Comparison of ENCODE assay signal across 13 cellular contexts in the genomic region with DNA sequence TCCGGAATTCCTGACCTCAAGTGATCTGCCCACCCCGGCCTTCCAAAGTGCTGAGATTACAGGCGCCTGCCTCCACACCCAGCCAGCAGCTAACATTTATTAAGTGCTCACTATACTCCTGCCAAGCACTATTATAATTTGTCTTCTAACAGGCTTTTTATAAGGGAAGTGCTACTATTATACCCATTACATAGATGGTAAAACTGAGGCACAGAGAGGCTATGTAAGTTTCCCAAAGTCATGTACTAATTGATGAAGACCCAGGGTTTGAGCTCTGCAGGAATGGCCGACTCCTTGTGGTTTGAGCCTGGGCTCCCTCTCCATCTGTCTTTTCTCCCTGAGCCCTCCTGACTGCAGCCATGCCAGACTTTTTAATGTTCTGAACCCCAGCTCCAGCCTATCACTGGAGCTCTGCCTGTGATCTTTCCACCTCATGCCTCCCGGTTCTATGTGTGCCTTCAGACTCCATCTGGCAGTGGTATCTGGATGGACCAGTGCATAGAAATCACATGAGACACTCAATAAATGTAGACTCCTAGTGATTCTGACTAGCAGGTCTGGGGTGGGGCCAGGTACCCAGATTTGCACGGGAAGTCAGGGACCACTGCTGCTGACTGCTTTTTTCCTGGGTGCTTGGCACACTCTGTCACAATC.
DNase-seq lines count a peak whose midpoint lies in the region; ATAC-seq, FAIRE-seq and TF ChIP-seq lines count a peak whose summit lies in the region.
"Had no signal": no experiment of that assay in that cellular context is flagged by ENCODE, and none has a peak within 500 bp of the region (broad histone marks: within the 10 kb centered on the region; RNA-seq: fewer than 3 reads in every experiment).

No MANE protein-coding gene starts in this region.

- no peak for ATAC-seq in HG03457 (IDR thresholded peaks at IDR 0.05; ENCODE audit: unreplicated experiment)

- peaks cover 42% of the 10 kb centered on the region for H3K36me3 Mint-ChIP-seq in Calu3 (ENCODE audit: insufficient read depth, unreplicated experiment)

- no peak overlapping the region for H3K4me2 ChIP-seq in H1 (ENCODE audit: insufficient read depth in 1 of 2, low read depth in 2 of 2, low read length in 2 of 2)
- H3K4me2 ChIP-seq: BLaER1 had no signal

- no peaks in the 10 kb centered on the region for H3K23me2 ChIP-seq in H1 (ENCODE audit: low read depth, low read length)

- H2AK5ac ChIP-seq in H1 (ENCODE audit: low read depth, low read length) = no peak overlapping the region

- intact Hi-C loops in Calu3 (cut with micrococcal nuclease; ENCODE audit: unreplicated experiment) (no loop called here), sigmoid colon (cut with DNase I) (no loop called here), posterior cingulate gyrus (cut with DNase I) (no loop called here)

- no peak overlapping the region for H2BK5ac ChIP-seq in H1 (ENCODE audit: low read depth, low read length)

- in situ Hi-C loops in KBM-7 (cut with MboI; ENCODE audit: low pct_unique_long_range_greater_than_20kb, low sequenced_read_pairs) = no loop called here

- H2BK20ac ChIP-seq in H1 (ENCODE audit: low read length) = no peak overlapping the region

- H3K36me3 ChIP-seq in HEK293 (ENCODE audit: control insufficient read depth in 2 of 2, insufficient read depth in 1 of 2, low read length in 2 of 2) (peaks cover 0 to 4% of the 10 kb centered on the region in 2 experiments; a peak in 1 of 3 replicates), H1 (ENCODE audit: control insufficient read depth in 2 of 4, insufficient read depth in 4 of 4, low read length in 3 of 4) (no peaks in the 10 kb centered on the region), sigmoid colon (no peaks in the 10 kb centered on the region)
- H3K36me3 ChIP-seq: BLaER1 had no signal

- H3K79me1 ChIP-seq in H1 (ENCODE audit: low read depth, low read length) = no peaks in the 10 kb centered on the region; the same call in 1 of the 2 replicates

- no peak overlapping the region for H2BK15ac ChIP-seq in H1 (ENCODE audit: low read length)

- H3K79me2 ChIP-seq in H1 (ENCODE audit: control insufficient read depth in 1 of 2, insufficient read depth in 2 of 2, low read length in 2 of 2) = peaks cover 0 to 55% of the 10 kb centered on the region in 2 experiments; a peak in 2 of 4 replicates

- H3K9me3 Mint-ChIP-seq in Calu3 (ENCODE audit: low read depth, unreplicated experiment) = no peaks in the 10 kb centered on the region

- no peak overlapping the region for H4K8ac ChIP-seq in H1 (ENCODE audit: extremely low read depth, insufficient read depth, low read length)

- no peak for FAIRE-seq in H1 (lab: Jason Lieb, UNC)
- FAIRE-seq: HTR-8/SVneo had no signal

- H3K4me1 Mint-ChIP-seq in Calu3 (ENCODE audit: low read depth, unreplicated experiment) = peaks cover 35% of the 10 kb centered on the region

- H3K9me3 ChIP-seq in HEK293 (ENCODE audit: control insufficient read depth, insufficient read depth, low read depth, low read length) (no peaks in the 10 kb centered on the region), H1 (ENCODE audit: insufficient read depth in 2 of 2, low read depth in 1 of 2, low read length in 1 of 2) (no peaks in the 10 kb centered on the region), sigmoid colon (no peaks in the 10 kb centered on the region)
- H3K9me3 ChIP-seq: BLaER1 had no signal

- no peak for TF ChIP-seq EP300 in H1 (IDR thresholded peaks at IDR 0.05; ENCODE audit: borderline replicate concordance in 1 of 2, low read depth in 2 of 2, low read length in 2 of 2)
- TF ChIP-seq EP300 in sigmoid colon (IDR thresholded peaks at IDR 0.05) = no peak

- H3K4me1 ChIP-seq in HEK293 (ENCODE audit: control insufficient read depth, insufficient read depth, low read length) (peaks cover 25% of the 10 kb centered on the region), H1 (replicated peaks in 1 of 4; ENCODE audit: control insufficient read depth in 3 of 4, insufficient read depth in 4 of 4, low read length in 3 of 4) (peaks cover 0 to 6% (median 2%) of the 10 kb centered on the region in 4 experiments; a peak in 6 of 7 replicates), sigmoid colon (peaks cover 0 to 25% (median 21%) of the 10 kb centered on the region in 4 donors)

- 93% methylated on average over 6 of the region's 6 CpGs; no CpG with 5 or more reads in 1 of the 2 experiments for WGBS in H1 (ENCODE audit: extremely low coverage in 1 of 2, insufficient coverage in 1 of 2, insufficient read length in 1 of 2, insufficient replicate concordance in 2 of 2, low coverage in 1 of 2, low lambda C conversion rate in 2 of 2, missing lambda C conversion rate in 1 of 2), 2 experiments
- 86 to 92% methylated on average over 6 of the region's 6 CpGs for WGBS in sigmoid colon, 2 donors

- H3K9ac ChIP-seq in H1 (replicated peaks in 1 of 4; ENCODE audit: extremely low read depth in 1 of 4, low read depth in 3 of 4, low read length in 3 of 4) = no peak overlapping the region
- H3K9ac ChIP-seq: BLaER1 had no signal

- H3K56ac ChIP-seq in H1 (replicated peaks; ENCODE audit: insufficient read length, low read depth, low read length) = no peak overlapping the region

- no peaks in the 10 kb centered on the region for H3K27me3 Mint-ChIP-seq in Calu3 (ENCODE audit: unreplicated experiment)

- POLR2A ChIA-PET in HEK293 (lab: Yijun Ruan, JAX) (interaction anchor here (0.6 to 3.7 kb wide), 4 partner anchors 16 to 534 kb away, joined by 3 to 21 read pairs (median 4); no protein-coding TSS in a partner anchor), H1 (lab: Charles Lee; ENCODE audit: partially characterized antibody) (no interaction called here)

- BruUV-seq in Calu3 (replicated peaks; lab: Mats Ljungman, UMichigan) = no TSS peak

- no peak overlapping the region for H2BK12ac ChIP-seq in H1 (ENCODE audit: low read depth, low read length)

- H4K5ac ChIP-seq in H1 (ENCODE audit: insufficient read length, low read depth, low read length) = no peak overlapping the region

- H3K27ac ChIP-seq in HEK293 (ENCODE audit: extremely low read depth, low read depth, low read length) = no peak overlapping the region
- H3K27ac ChIP-seq in H1 (ENCODE audit: low read depth, low read length) = no peak overlapping the region
- peak overlapping the region in 3 of 4 donors; percentile 2 to 38 (median 25) for H3K27ac ChIP-seq in sigmoid colon
- H3K27ac ChIP-seq: BLaER1 had no signal

- no peak overlapping the region for H4K91ac ChIP-seq in H1 (replicated peaks; ENCODE audit: insufficient read length, low read length)

- DNase-seq in Calu3 = no peak
- DNase-seq in H1 (ENCODE audit: low read depth in 1 of 2, low spot score in 2 of 2) = no peak
- DNase-seq in sigmoid colon = no peak
- DNase-seq in posterior cingulate gyrus = no peak
- no peak for DNase-seq in KBM-7
- DNase-seq: NCI-H1048, NCI-H2081 treated with DMSO at 0.1 percent for 48 hours, NCI-H748 treated with DMSO at 0.1 percent for 48 hours, SHP77 had no signal

- H3K4me3 Mint-ChIP-seq in Calu3 (ENCODE audit: low read depth, unreplicated experiment) = no peak overlapping the region

- no peak for TF ChIP-seq RAD21 in H1 (IDR thresholded peaks at IDR 0.05 in 1 of 2, conservative IDR thresholded peaks at IDR 0.05 in 1 of 2; ENCODE audit: low read depth in 2 of 2, low read length in 2 of 2)

- H3K27me3 ChIP-seq in H1 (replicated peaks in 1 of 4; ENCODE audit: control insufficient read depth in 3 of 4, extremely low read depth in 1 of 4, insufficient read depth in 3 of 4, low read length in 3 of 4) (no peaks in the 10 kb centered on the region), sigmoid colon (no peaks in the 10 kb centered on the region)
- H3K27me3 ChIP-seq: BLaER1 had no signal

- H3K4me3 ChIP-seq in HEK293 (ENCODE audit: low read depth, low read length) (no peak overlapping the region), H1 (ENCODE audit: extremely low read depth in 1 of 4, insufficient read depth in 2 of 4, low read depth in 3 of 4, low read length in 4 of 4) (no peak overlapping the region), sigmoid colon (no peak overlapping the region)
- H3K4me3 ChIP-seq: BLaER1 had no signal

- no peak overlapping the region for H3K14ac ChIP-seq in H1 (ENCODE audit: insufficient read length)

- no peak overlapping the region for H3K4ac ChIP-seq in H1 (replicated peaks; ENCODE audit: insufficient read length, low read depth, low read length)

- no peak overlapping the region for H2AFZ ChIP-seq in H1 (ENCODE audit: low read length)

- H3K23ac ChIP-seq in H1 (ENCODE audit: insufficient read length) = no peak overlapping the region

- H3K27ac Mint-ChIP-seq in Calu3 (ENCODE audit: unreplicated experiment) = peak overlapping the region; percentile 51

- H3K18ac ChIP-seq in H1 (ENCODE audit: extremely low read depth, low read length) = no peak overlapping the region

- CTCF ChIA-PET in Calu3 (lab: Charles Lee) = no interaction called here
- CTCF ChIA-PET in HEK293 (lab: Yijun Ruan, JAX) = interaction anchor here (0.6 to 2.3 kb wide), 7 partner anchors 11 to 475 kb away, joined by 3 to 9 read pairs (median 4); no protein-coding TSS in a partner anchor
- CTCF ChIA-PET in H1 (lab: Charles Lee; ENCODE audit: partially characterized antibody) = interaction anchor here (0.7 to 2.6 kb wide), 10 partner anchors 9 to 121 kb away, joined by 3 to 14 read pairs (median 3); no protein-coding TSS in a partner anchor

- TF ChIP-seq POLR2A in H1 (IDR thresholded peaks at IDR 0.05; ENCODE audit: control extremely low read depth in 1 of 2, low read depth in 2 of 2, low read length in 2 of 2) (no peak), sigmoid colon (IDR thresholded peaks at IDR 0.05) (no peak)

- H4K20me1 ChIP-seq in H1 (replicated peaks in 1 of 2; ENCODE audit: control insufficient read depth in 1 of 2, insufficient read depth in 2 of 2, low read length in 2 of 2) = peaks cover 2% of the 10 kb centered on the region in 2 experiments
- H4K20me1 ChIP-seq: BLaER1 had no signal

- TF ChIP-seq CTCF in Calu3 (IDR thresholded peaks at IDR 0.05; ENCODE audit: unreplicated experiment) (no peak), HEK293 (tag by site-specific recombination; IDR thresholded peaks at IDR 0.05) (no peak), H1 (IDR thresholded peaks at IDR 0.05; ENCODE audit: control extremely low read depth in 1 of 3, insufficient read depth in 1 of 3, low read depth in 1 of 3, low read length in 3 of 3) (no peak), sigmoid colon (IDR thresholded peaks at IDR 0.05) (no peak)

- no peak overlapping the region for H2BK120ac ChIP-seq in H1 (replicated peaks; ENCODE audit: low read depth, low read length)

TF ChIP-seq in HEK293, 187 proteins besides CTCF, POLR2A, EP300 and RAD21 (continues in another document):
- TF ChIP-seq ZNF580 (tag by site-specific recombination; IDR thresholded peaks at IDR 0.05) = 0 out of 2 replicates have a peak, but pooled peaks have one; percentile 34

TF ChIP-seq in H1, 55 proteins besides CTCF, POLR2A, EP300 and RAD21:
- TF ChIP-seq KDM1A (IDR thresholded peaks at IDR 0.05; ENCODE audit: borderline replicate concordance, low read length) (peak; percentile 58), NANOG (IDR thresholded peaks at IDR 0.05; ENCODE audit: insufficient read depth, low read depth, low read length, poor library complexity, severe bottlenecking) (no peak), CREB1 (IDR thresholded peaks at IDR 0.05) (no peak)
TF ChIP-seq in H1: peak in this region for 1.

Comparison
In these comparisons a context has a peak if more than half of its experiments do, and no peak if none do; other contexts are left out.
1. H3K27ac ChIP-seq: peak in sigmoid colon (3 of 4); none in HEK293 (single experiment) and H1 (single experiment).